In genomic region chr7:42015413-42015698, GRCh38 we compare ENCODE assay signal across 13 cellular contexts.
"Had no signal": no experiment of that assay in that cellular context is flagged by ENCODE, and none has a peak within 500 bp of the region (broad histone marks: within the 10 kb centered on the region; RNA-seq: fewer than 3 reads in every experiment).

No MANE protein-coding gene starts in this region.

- H3K4me1 Mint-ChIP-seq: stimulated activated effector memory CD8-positive, alpha-beta T cell treated with anti-CD3 and anti-CD28 coated beads, Interleukin-12 subunit alpha, Interleukin-12 subunit beta, amount 100 ng/mL, for 72 hours had no signal

- H3K27ac Mint-ChIP-seq: activated naive CD8-positive, alpha-beta T cell treated with anti-CD3 and anti-CD28 coated beads, Interleukin-2, amount 10 ng/mL, durations not matched to agents 7 days and 5 days; memory B cell; stimulated activated effector memory CD8-positive, alpha-beta T cell treated with anti-CD3 and anti-CD28 coated beads, Interleukin-12 subunit alpha, Interleukin-12 subunit beta, amount 100 ng/mL, for 72 hours; T-helper 2 cell treated with Interferon-gamma antibody and Interleukin-4, amounts not matched to agents 5 μg/mL and 100 μg/mL, for 36 hours had no signal

- H3K4me3 ChIP-seq: left lung, psoas muscle, tibial nerve had no signal

- H3K4me3 Mint-ChIP-seq: activated naive CD8-positive, alpha-beta T cell treated with anti-CD3 and anti-CD28 coated beads, Interleukin-2, amount 10 ng/mL, durations not matched to agents 7 days and 5 days; memory B cell; stimulated activated effector memory CD8-positive, alpha-beta T cell treated with anti-CD3 and anti-CD28 coated beads, Interleukin-12 subunit alpha, Interleukin-12 subunit beta, amount 100 ng/mL, for 72 hours; T-helper 2 cell treated with Interferon-gamma antibody and Interleukin-4, amounts not matched to agents 5 μg/mL and 100 μg/mL, for 36 hours had no signal

- H3K27ac ChIP-seq: left lung, psoas muscle, tibial nerve had no signal

- DNase-seq: activated CD4-positive, alpha-beta T cell treated with anti-CD3 and anti-CD28 coated beads, Interleukin-2, amount 50 U/mL, for 1 hour; activated CD8-positive, alpha-beta memory T cell treated with anti-CD3 and anti-CD28 coated beads for 24 hours; activated gamma-delta T cell treated with Interleukin-2 at 50 U/mL for 16 hours; activated naive CD8-positive, alpha-beta T cell treated with anti-CD3 and anti-CD28 coated beads, Interleukin-2, amount 10 ng/mL, durations not matched to agents 7 days and 5 days; aorta; hypothalamus; kidney; left lung; psoas muscle had no signal

- H3K4me1 ChIP-seq: left lung, psoas muscle had no signal

- H3K36me3 Mint-ChIP-seq: stimulated activated effector memory CD8-positive, alpha-beta T cell treated with anti-CD3 and anti-CD28 coated beads, Interleukin-12 subunit alpha, Interleukin-12 subunit beta, amount 100 ng/mL, for 72 hours had no signal

- H3K36me3 ChIP-seq: left lung had no signal

- H3K27me3 ChIP-seq: left lung, tibial nerve had no signal
